Comparison of ENCODE assay signal across 9 cellular contexts in the genomic region with DNA sequence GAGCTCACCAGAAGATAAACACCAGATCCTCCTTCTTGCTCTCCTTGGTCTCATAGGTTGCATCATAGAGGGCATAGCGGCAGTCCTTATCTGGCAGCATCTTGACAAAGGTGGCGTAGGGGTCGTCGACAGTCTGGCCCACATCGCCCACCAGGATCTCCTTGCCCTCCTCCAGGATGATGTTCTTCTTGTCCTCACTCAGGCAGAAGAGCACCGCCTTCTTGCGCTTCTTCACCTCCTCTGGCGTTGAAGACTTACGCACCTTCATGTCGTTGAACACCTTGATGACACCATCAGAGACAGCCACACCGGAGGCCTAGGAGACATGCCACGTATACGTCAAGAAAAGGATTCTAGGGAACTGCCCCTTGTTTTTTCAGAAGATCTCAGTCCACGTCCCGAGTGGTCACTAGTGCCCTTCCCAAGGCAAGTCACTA. TPM values are rescaled to one million over a fixed set of nuclear protein-coding genes. Genes with fewer than 3 reads are reported as not detected.
DNase-seq lines count a peak whose midpoint lies in the region; ATAC-seq and TF ChIP-seq lines count a peak whose summit lies in the region.
"Had no signal": no experiment of that assay in that cellular context is flagged by ENCODE, and none has a peak within 500 bp of the region (broad histone marks: within the 10 kb centered on the region; RNA-seq: fewer than 3 reads in every experiment).

No MANE protein-coding gene starts in this region.

- H3K27ac ChIP-seq in PC-9 = no peak overlapping the region

- H4K20me1 ChIP-seq in PC-9 (ENCODE audit: insufficient read depth) = peaks cover 46% of the 10 kb centered on the region

- peaks cover 47% of the 10 kb centered on the region for H3K79me2 ChIP-seq in PC-9 (ENCODE audit: low read depth)

- BruUV-seq in PC-9 (replicated peaks; lab: Mats Ljungman, UMichigan) = TSS peak; percentile 31

- H3K36me3 ChIP-seq in GM06990 (ENCODE audit: control insufficient read depth, insufficient read depth, low read length) = peaks cover 38% of the 10 kb centered on the region
- peaks cover 30% of the 10 kb centered on the region for H3K36me3 ChIP-seq in PC-9 (ENCODE audit: low read depth)

- no peak for ATAC-seq in HG02981 (IDR thresholded peaks at IDR 0.05; ENCODE audit: unreplicated experiment)

- POLR2A ChIA-PET in PC-9 (lab: Charles Lee; ENCODE audit: unreplicated experiment) = interaction anchor here (1.0 kb wide), 1 partner anchor 193 kb away, joined by 4 read pairs; a partner anchor contains a TSS

- no peak overlapping the region for H2AFZ ChIP-seq in PC-9

- H3K27me3 Mint-ChIP-seq in endothelial cell (ENCODE audit: unreplicated experiment) = peaks cover 48% of the 10 kb centered on the region

- peak overlapping the region; percentile 97 for H3K4me3 Mint-ChIP-seq in endothelial cell (ENCODE audit: unreplicated experiment)

- H3K4me3 ChIP-seq in GM06990 (replicated peaks; ENCODE audit: low read depth, low read length) (peak overlapping the region; percentile 97), PC-9 (peak overlapping the region; percentile 96)

- TF ChIP-seq CTCF in GM06990 (IDR thresholded peaks at IDR 0.05; ENCODE audit: insufficient read depth, low read length, poor library complexity, severe bottlenecking) (no peak), PC-9 (conservative IDR thresholded peaks at IDR 0.05) (no peak), endothelial cell (IDR thresholded peaks at IDR 0.05; ENCODE audit: unreplicated experiment) (no peak)

- H3K4me2 ChIP-seq in PC-9 = peak overlapping the region; percentile 91

- intact Hi-C loops in PC-9 (cut with micrococcal nuclease; ENCODE audit: unreplicated experiment) (no loop called here), posterior vena cava (cut with DNase I) (no loop called here)

- H3K4me1 Mint-ChIP-seq in endothelial cell (ENCODE audit: unreplicated experiment) = peaks cover 46% of the 10 kb centered on the region

- H3K9me3 ChIP-seq in PC-9 (ENCODE audit: insufficient read depth, low read depth) = no peaks in the 10 kb centered on the region

- peak overlapping the region; percentile 92 for H3K27ac Mint-ChIP-seq in endothelial cell (ENCODE audit: unreplicated experiment)

- CTCF ChIA-PET in PC-9 (lab: Charles Lee) = no interaction called here

- H3K4me1 ChIP-seq in PC-9 (replicated peaks; ENCODE audit: insufficient read depth) = peaks cover 13% of the 10 kb centered on the region

- H3K27me3 ChIP-seq in GM06990 (replicated peaks; ENCODE audit: control insufficient read depth, insufficient read depth, low read length) = no peaks in the 10 kb centered on the region
- H3K27me3 ChIP-seq in PC-9 (ENCODE audit: insufficient read depth, low read depth) = no peaks in the 10 kb centered on the region

- no peaks in the 10 kb centered on the region for H3K9me2 ChIP-seq in PC-9 (ENCODE audit: insufficient read depth)

- H3K36me3 Mint-ChIP-seq in endothelial cell (ENCODE audit: low read depth, unreplicated experiment) = peaks cover 47% of the 10 kb centered on the region

- H3F3A ChIP-seq in PC-9 (ENCODE audit: insufficient read depth, low read depth) = peaks cover 74% of the 10 kb centered on the region

- H3K9me3 Mint-ChIP-seq in endothelial cell (ENCODE audit: unreplicated experiment) = no peaks in the 10 kb centered on the region

- DNase-seq in GM06990 (ENCODE audit: extremely low read depth, insufficient read length) (no peak), PC-9 (peak in 1 of 2 experiments; percentile 31), endothelial cell (ENCODE audit: low spot score) (peak; percentile 1), posterior vena cava (ENCODE audit: low spot score) (peak; percentile 34), NCI-H226 (no peak), cerebellum (ENCODE audit: low spot score) (no peak), GF-D8 (lab: John Stamatoyannopoulos, UW) (no peak)
- DNase-seq: NCI-H2171 had no signal

RNA-seq across cellular contexts. Expression of a gene that starts 2.0 kb away (rescaled TPM):
- 1,598 and 1,798 TPM in 2 replicates for total RNA-seq in PC-9 (2021)
- 1,740 TPM for total RNA-seq in endothelial cell (ENCODE audit: unreplicated experiment)
- 100 to 1,000 TPM; 697 to 707 TPM for total RNA-seq in posterior vena cava
- total RNA-seq in cerebellum = 290 TPM

RNA-seq across cellular contexts. Expression of a gene that starts 4.3 kb away (rescaled TPM):
- total RNA-seq in PC-9 (2021) (62.7 and 64.2 TPM in 2 replicates), endothelial cell (ENCODE audit: unreplicated experiment) (73.8 TPM), posterior vena cava (10 to 100 TPM; 41.8 to 48.2 TPM), cerebellum (40.6 TPM)

RNA-seq across cellular contexts. Expression of a gene that starts 16.7 kb away (rescaled TPM):
- total RNA-seq in PC-9 (2021) (18.1 and 32.3 TPM in 2 replicates), endothelial cell (ENCODE audit: unreplicated experiment) (248 TPM), posterior vena cava (100 to 1,000 TPM; 111 to 131 TPM), cerebellum (4.9 TPM)

RNA-seq across cellular contexts. Expression of a gene that starts 22.2 kb away (rescaled TPM):
- total RNA-seq in PC-9 (2021) = not detected in 2 replicates
- total RNA-seq in endothelial cell (ENCODE audit: unreplicated experiment) = 1.2 TPM
- under 1 TPM; 0.52 to 0.65 TPM for total RNA-seq in posterior vena cava
- 4.9 TPM for total RNA-seq in cerebellum

RNA-seq across cellular contexts. Expression of a gene that starts 23.7 kb away (rescaled TPM):
- not detected in 2 replicates for total RNA-seq in PC-9 (2021)
- not detected for total RNA-seq in endothelial cell (ENCODE audit: unreplicated experiment)
- 1 to 10 TPM; 1.4 to 1.8 TPM for total RNA-seq in posterior vena cava
- not detected for total RNA-seq in cerebellum

Comparison
In these comparisons a context has a peak if more than half of its experiments do, and no peak if none do; other contexts are left out.
1. DNase-seq: peak in endothelial cell (single experiment) and posterior vena cava (single experiment); none in GM06990 (single experiment), NCI-H226 (single experiment), cerebellum (single experiment) and GF-D8 (single experiment).